ENCODE assay signal across 19 cellular contexts in the genomic region with DNA sequence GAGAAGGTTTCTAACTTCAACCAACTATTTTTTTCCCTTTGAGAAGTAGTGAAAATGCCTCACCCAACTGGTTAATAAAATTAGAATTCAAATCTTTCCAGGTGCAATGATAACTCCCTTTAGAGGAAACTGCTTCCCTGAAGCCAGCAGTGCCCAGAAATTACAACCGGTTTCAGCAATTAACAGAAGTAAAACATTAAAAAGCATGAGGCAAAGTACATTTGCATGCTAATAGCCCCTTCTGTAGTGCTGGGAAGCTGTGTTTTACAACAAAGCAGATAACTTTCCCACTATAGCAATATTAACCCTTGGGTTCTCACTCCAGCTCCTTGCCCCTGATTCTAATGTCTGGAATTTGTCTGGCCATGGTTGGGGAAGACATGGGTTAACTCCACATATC.
DNase-seq lines count a peak whose midpoint lies in the region; ATAC-seq and TF ChIP-seq lines count a peak whose summit lies in the region.
"Had no signal": no experiment of that assay in that cellular context is flagged by ENCODE, and none has a peak within 500 bp of the region (broad histone marks: within the 10 kb centered on the region; RNA-seq: fewer than 3 reads in every experiment).

No MANE protein-coding gene starts in this region.

- no peak overlapping the region for H3K9ac ChIP-seq in iPS-18a (ENCODE audit: low read length)
- H3K9ac ChIP-seq: SK-N-SH had no signal

- DNase-seq in GM23338 (ENCODE audit: low spot score) (peak; percentile 20), WTC11 (ENCODE audit: low spot score) (no peak), NCI-H2081 (lab: John Stamatoyannopoulos, UW) (no peak), NCI-H1436 treated with DMSO at 0.1 percent for 48 hours (lab: John Stamatoyannopoulos, UW) (no peak), HUDEP-2 (lab: John Stamatoyannopoulos, UW; ENCODE audit: unreplicated experiment in 76 of 76) (no peak)
- DNase-seq: AML-193, DMS79 treated with DMSO at 0.1 percent for 48 hours, MM.1S, NCI-H1092 treated with DMSO at 0.1 percent for 48 hours, NCI-H2081 treated with DMSO at 0.1 percent for 48 hours, RPMI8226, SHP77 treated with DMSO at 0.1 percent for 48 hours, SK-N-SH had no signal

- peak overlapping the region; percentile 26; the same call in 1 of the 3 replicates for H3K4me3 Mint-ChIP-seq in GM23338
- H3K4me3 Mint-ChIP-seq in WTC11, result no peak overlapping the region
- peak overlapping the region in 1 of 3 experiments; percentile 66 for H3K4me3 Mint-ChIP-seq in nephron

- H3K27me3 ChIP-seq in GM23338 (ENCODE audit: insufficient read depth), result peaks cover 63% of the 10 kb centered on the region
- peaks cover 52% of the 10 kb centered on the region for H3K27me3 ChIP-seq in iPS-18a (ENCODE audit: control insufficient read depth, insufficient read depth, low read length)

- H3K4me2 ChIP-seq in GM23338, result peak overlapping the region; percentile 12
- H3K4me2 ChIP-seq: SK-N-SH had no signal

- H3K36me3 ChIP-seq in GM23338 (ENCODE audit: insufficient read depth) (no peaks in the 10 kb centered on the region), iPS-18a (ENCODE audit: control insufficient read depth, low read depth, low read length) (no peaks in the 10 kb centered on the region)
- H3K36me3 ChIP-seq: HAP-1 had no signal

- no peak overlapping the region for H3K27ac ChIP-seq in GM23338 (ENCODE audit: low read depth)
- H3K27ac ChIP-seq in iPS-18a (ENCODE audit: low read length), result no peak overlapping the region
- H3K27ac ChIP-seq: 22Rv1, C4-2B had no signal

- H3K9me2 ChIP-seq in GM23338 (ENCODE audit: insufficient read depth), result no peaks in the 10 kb centered on the region
- H3K9me2 ChIP-seq: SK-N-SH had no signal

- H2AFZ ChIP-seq in GM23338, result no peak overlapping the region

- peaks cover 40% of the 10 kb centered on the region for H3K27me3 Mint-ChIP-seq in GM23338 (ENCODE audit: insufficient read depth, low read depth, poor library complexity)
- H3K27me3 Mint-ChIP-seq in WTC11 (ENCODE audit: low read depth), result peaks cover 70% of the 10 kb centered on the region
- H3K27me3 Mint-ChIP-seq in nephron (ENCODE audit: low read depth), result peaks cover 66% of the 10 kb centered on the region

- TF ChIP-seq CTCF in GM23338 (conservative IDR thresholded peaks at IDR 0.05; ENCODE audit: low read depth in 2 of 2) (no peak), WTC11 (IDR thresholded peaks at IDR 0.05) (no peak), nephron (IDR thresholded peaks at IDR 0.05; ENCODE audit: unreplicated experiment in 3 of 3) (no peak)

- POLR2A ChIA-PET in WTC11 (lab: Charles Lee), result interaction anchor here (0.7 kb wide), 1 partner anchor 105 kb away, joined by 3 read pairs; no protein-coding TSS in a partner anchor

- H3K36me3 Mint-ChIP-seq in GM23338 (ENCODE audit: low read depth), result no peaks in the 10 kb centered on the region
- H3K36me3 Mint-ChIP-seq in WTC11, result no peaks in the 10 kb centered on the region
- no peaks in the 10 kb centered on the region for H3K36me3 Mint-ChIP-seq in nephron (ENCODE audit: low read depth)

- TF ChIP-seq POLR2A in GM18505 (IDR thresholded peaks at IDR 0.05; ENCODE audit: borderline replicate concordance, extremely low read depth, insufficient read depth, insufficient read length), result no peak

- H4K20me1 ChIP-seq in GM23338 (replicated peaks; ENCODE audit: insufficient read depth), result no peaks in the 10 kb centered on the region

- H3K4me1 Mint-ChIP-seq in GM23338 (peaks cover 43% of the 10 kb centered on the region), WTC11 (peaks cover 46% of the 10 kb centered on the region), nephron (peaks cover 30% of the 10 kb centered on the region)

- H3K4me3 ChIP-seq in GM23338, result no peak overlapping the region
- peak overlapping the region; percentile 16 for H3K4me3 ChIP-seq in iPS-18a (ENCODE audit: low read length)
- H3K4me3 ChIP-seq: HAP-1 had no signal

- no peaks in the 10 kb centered on the region for H3F3A ChIP-seq in GM23338 (replicated peaks; ENCODE audit: low read depth)

- H3K9me3 Mint-ChIP-seq in GM23338 (no peaks in the 10 kb centered on the region), WTC11 (no peaks in the 10 kb centered on the region), nephron (no peaks in the 10 kb centered on the region)

- H3K4me1 ChIP-seq in GM23338 (ENCODE audit: insufficient read depth) (peaks cover 44% of the 10 kb centered on the region), iPS-18a (ENCODE audit: control insufficient read depth, low read depth, low read length) (peaks cover 27% of the 10 kb centered on the region)
- H3K4me1 ChIP-seq: HAP-1 had no signal

- no peaks in the 10 kb centered on the region for H3K79me2 ChIP-seq in GM23338 (replicated peaks; ENCODE audit: insufficient read depth)

- ATAC-seq in GM23338, result no peak; the same call in 2 of the 3 replicates
- peak; percentile 27 for ATAC-seq in WTC11
- ATAC-seq in GM18505 (IDR thresholded peaks at IDR 0.05; ENCODE audit: unreplicated experiment), result no peak

- CTCF ChIA-PET in WTC11 (lab: Charles Lee), result interaction anchor here (0.6 to 1.2 kb wide), 3 partner anchors 77 to 318 kb away, joined by 3 to 4 read pairs (median 3); no protein-coding TSS in a partner anchor

- H3K9me3 ChIP-seq in iPS-18a (ENCODE audit: control insufficient read depth, low read depth, low read length), result no peaks in the 10 kb centered on the region
- H3K9me3 ChIP-seq: HAP-1, SK-N-SH had no signal

- H3K27ac Mint-ChIP-seq in GM23338 (no peak overlapping the region; the same call in 1 of the 2 replicates), WTC11 (no peak overlapping the region), nephron (peak overlapping the region; percentile 66 to 88 (median 81))

TF ChIP-seq in GM23338, 12 proteins besides CTCF, POLR2A, EP300 and RAD21 (continues in another document):
- TF ChIP-seq, protein P1, sequence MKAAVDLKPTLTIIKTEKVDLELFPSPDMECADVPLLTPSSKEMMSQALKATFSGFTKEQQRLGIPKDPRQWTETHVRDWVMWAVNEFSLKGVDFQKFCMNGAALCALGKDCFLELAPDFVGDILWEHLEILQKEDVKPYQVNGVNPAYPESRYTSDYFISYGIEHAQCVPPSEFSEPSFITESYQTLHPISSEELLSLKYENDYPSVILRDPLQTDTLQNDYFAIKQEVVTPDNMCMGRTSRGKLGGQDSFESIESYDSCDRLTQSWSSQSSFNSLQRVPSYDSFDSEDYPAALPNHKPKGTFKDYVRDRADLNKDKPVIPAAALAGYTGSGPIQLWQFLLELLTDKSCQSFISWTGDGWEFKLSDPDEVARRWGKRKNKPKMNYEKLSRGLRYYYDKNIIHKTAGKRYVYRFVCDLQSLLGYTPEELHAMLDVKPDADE (IDR thresholded peaks at IDR 0.05), result no peak
- TF ChIP-seq ZNF114 (CRISPR knock-in tag; IDR thresholded peaks at IDR 0.05) (no peak), STAT1 (IDR thresholded peaks at IDR 0.05; ENCODE audit: unreplicated experiment) (no peak), ZNF331 (CRISPR knock-in tag; IDR thresholded peaks at IDR 0.05; ENCODE audit: low read depth) (no peak), EZH2 (IDR thresholded peaks at IDR 0.05; ENCODE audit: low read depth, unreplicated experiment) (no peak), POLR2AphosphoS5 (IDR thresholded peaks at IDR 0.05; ENCODE audit: low read depth) (no peak), NANOG (IDR thresholded peaks at IDR 0.05; ENCODE audit: borderline replicate concordance) (no peak), EZH2phosphoT487 (IDR thresholded peaks at IDR 0.05; ENCODE audit: unreplicated experiment) (no peak)

TF ChIP-seq in WTC11, 78 proteins besides CTCF, POLR2A, EP300 and RAD21 (continues in another document):
- TF ChIP-seq MXD4 (CRISPR knock-in tag; IDR thresholded peaks at IDR 0.05; ENCODE audit: borderline replicate concordance), result no peak
- TF ChIP-seq, protein P2, sequence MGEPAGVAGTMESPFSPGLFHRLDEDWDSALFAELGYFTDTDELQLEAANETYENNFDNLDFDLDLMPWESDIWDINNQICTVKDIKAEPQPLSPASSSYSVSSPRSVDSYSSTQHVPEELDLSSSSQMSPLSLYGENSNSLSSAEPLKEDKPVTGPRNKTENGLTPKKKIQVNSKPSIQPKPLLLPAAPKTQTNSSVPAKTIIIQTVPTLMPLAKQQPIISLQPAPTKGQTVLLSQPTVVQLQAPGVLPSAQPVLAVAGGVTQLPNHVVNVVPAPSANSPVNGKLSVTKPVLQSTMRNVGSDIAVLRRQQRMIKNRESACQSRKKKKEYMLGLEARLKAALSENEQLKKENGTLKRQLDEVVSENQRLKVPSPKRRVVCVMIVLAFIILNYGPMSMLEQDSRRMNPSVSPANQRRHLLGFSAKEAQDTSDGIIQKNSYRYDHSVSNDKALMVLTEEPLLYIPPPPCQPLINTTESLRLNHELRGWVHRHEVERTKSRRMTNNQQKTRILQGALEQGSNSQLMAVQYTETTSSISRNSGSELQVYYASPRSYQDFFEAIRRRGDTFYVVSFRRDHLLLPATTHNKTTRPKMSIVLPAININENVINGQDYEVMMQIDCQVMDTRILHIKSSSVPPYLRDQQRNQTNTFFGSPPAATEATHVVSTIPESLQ (CRISPR knock-in tag; IDR thresholded peaks at IDR 0.05), result no peak
- TF ChIP-seq, protein P3, sequence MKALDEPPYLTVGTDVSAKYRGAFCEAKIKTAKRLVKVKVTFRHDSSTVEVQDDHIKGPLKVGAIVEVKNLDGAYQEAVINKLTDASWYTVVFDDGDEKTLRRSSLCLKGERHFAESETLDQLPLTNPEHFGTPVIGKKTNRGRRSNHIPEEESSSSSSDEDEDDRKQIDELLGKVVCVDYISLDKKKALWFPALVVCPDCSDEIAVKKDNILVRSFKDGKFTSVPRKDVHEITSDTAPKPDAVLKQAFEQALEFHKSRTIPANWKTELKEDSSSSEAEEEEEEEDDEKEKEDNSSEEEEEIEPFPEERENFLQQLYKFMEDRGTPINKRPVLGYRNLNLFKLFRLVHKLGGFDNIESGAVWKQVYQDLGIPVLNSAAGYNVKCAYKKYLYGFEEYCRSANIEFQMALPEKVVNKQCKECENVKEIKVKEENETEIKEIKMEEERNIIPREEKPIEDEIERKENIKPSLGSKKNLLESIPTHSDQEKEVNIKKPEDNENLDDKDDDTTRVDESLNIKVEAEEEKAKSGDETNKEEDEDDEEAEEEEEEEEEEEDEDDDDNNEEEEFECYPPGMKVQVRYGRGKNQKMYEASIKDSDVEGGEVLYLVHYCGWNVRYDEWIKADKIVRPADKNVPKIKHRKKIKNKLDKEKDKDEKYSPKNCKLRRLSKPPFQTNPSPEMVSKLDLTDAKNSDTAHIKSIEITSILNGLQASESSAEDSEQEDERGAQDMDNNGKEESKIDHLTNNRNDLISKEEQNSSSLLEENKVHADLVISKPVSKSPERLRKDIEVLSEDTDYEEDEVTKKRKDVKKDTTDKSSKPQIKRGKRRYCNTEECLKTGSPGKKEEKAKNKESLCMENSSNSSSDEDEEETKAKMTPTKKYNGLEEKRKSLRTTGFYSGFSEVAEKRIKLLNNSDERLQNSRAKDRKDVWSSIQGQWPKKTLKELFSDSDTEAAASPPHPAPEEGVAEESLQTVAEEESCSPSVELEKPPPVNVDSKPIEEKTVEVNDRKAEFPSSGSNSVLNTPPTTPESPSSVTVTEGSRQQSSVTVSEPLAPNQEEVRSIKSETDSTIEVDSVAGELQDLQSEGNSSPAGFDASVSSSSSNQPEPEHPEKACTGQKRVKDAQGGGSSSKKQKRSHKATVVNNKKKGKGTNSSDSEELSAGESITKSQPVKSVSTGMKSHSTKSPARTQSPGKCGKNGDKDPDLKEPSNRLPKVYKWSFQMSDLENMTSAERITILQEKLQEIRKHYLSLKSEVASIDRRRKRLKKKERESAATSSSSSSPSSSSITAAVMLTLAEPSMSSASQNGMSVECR (CRISPR knock-in tag; IDR thresholded peaks at IDR 0.05; ENCODE audit: borderline replicate concordance), result no peak

Comparison
In these comparisons a context has a peak if more than half of its experiments do, and no peak if none do; other contexts are left out.
1. H3K27ac Mint-ChIP-seq: peak in nephron (3 of 3); none in GM23338 (single experiment) and WTC11 (single experiment).